In genomic region chr16:8901318-8901861, GRCh38 we compare ENCODE assay signal across 1 cellular context.
TF ChIP-seq lines count a peak whose summit lies in the region.

No MANE protein-coding gene starts in this region.

TF ChIP-seq in GM23338, 12 proteins besides CTCF, POLR2A, EP300 and RAD21 (continued from another document):
- no peak for TF ChIP-seq ZNF462 (CRISPR knock-in tag; IDR thresholded peaks at IDR 0.05)
- no peak for TF ChIP-seq NANOG (IDR thresholded peaks at IDR 0.05; ENCODE audit: borderline replicate concordance)
- TF ChIP-seq POLR2AphosphoS5 (IDR thresholded peaks at IDR 0.05; ENCODE audit: low read depth), result no peak
